ENCODE assay signal across 23 cellular contexts in genomic region chr5:103216697-103217096, GRCh38. TPM values are rescaled to one million over a fixed set of nuclear protein-coding genes. Genes with fewer than 3 reads are reported as not detected.
A peak's percentile ranks its signal among the peaks of the same experiment; 100 is the strongest.
DNase-seq lines count a peak whose midpoint lies in the region; ATAC-seq, FAIRE-seq and TF ChIP-seq lines count a peak whose summit lies in the region.
"Had no signal": no experiment of that assay in that cellular context is flagged by ENCODE, and none has a peak within 500 bp of the region (broad histone marks: within the 10 kb centered on the region; RNA-seq: fewer than 3 reads in every experiment).

No MANE protein-coding gene starts in this region.

- no peak overlapping the region for H3K4me3 ChIP-seq in ACC112 (ENCODE audit: low read depth, low read length)
- no peak overlapping the region for H3K4me3 ChIP-seq in kidney (ENCODE audit: low read length in 2 of 2)
- no peak overlapping the region for H3K4me3 ChIP-seq in hepatocyte
- H3K4me3 ChIP-seq: BLaER1 treated with 17β-estradiol and CSF1 and Interleukin-3, amounts not matched to agents 10 nM and 100 nM; GM23248 had no signal

- DNase-seq in NCI-H69 (lab: John Stamatoyannopoulos, UW) (peak; percentile 74), kidney (no peak), KBM-7 (no peak), hepatocyte (ENCODE audit: low spot score) (no peak)
- no peak for DNase-seq in activated T-cell treated with anti-CD3 and anti-CD28 coated beads, Interleukin-2, amount 50 U/mL, for 4 hours
- DNase-seq: ACHN; BE2C; CD4-positive, alpha-beta T cell; CD8-positive, alpha-beta memory T cell; DMS53; DND-41; GM23248; HFFc6 had no signal

- no peak for TF ChIP-seq RAD21 in Ishikawa (IDR thresholded peaks at IDR 0.05; ENCODE audit: low read depth)

- no peak overlapping the region for H3K9ac ChIP-seq in kidney (ENCODE audit: low read length in 2 of 2)
- H3K9ac ChIP-seq: BLaER1 treated with 17β-estradiol and CSF1 and Interleukin-3, amounts not matched to agents 10 nM and 100 nM; GM23248 had no signal

- no peak overlapping the region for H3K4me2 ChIP-seq in hepatocyte

- intact Hi-C loops in kidney (cut with DNase I): no loop called here

- 68% methylated on average over 2 of the region's 2 CpGs for WGBS in hepatocyte (ENCODE audit: low lambda C conversion rate, missing lambda C conversion rate)

- no peaks in the 10 kb centered on the region for H3K9me2 ChIP-seq in hepatocyte (replicated peaks; ENCODE audit: insufficient read depth)

- no peak overlapping the region for H3K4me3 Mint-ChIP-seq in activated T-cell treated with anti-CD3 and anti-CD28 coated beads, Interleukin-2, amount 50 U/mL, for 4 hours
- H3K4me3 Mint-ChIP-seq: CD14-positive monocyte; CD4-positive, alpha-beta T cell; CD8-positive, alpha-beta memory T cell; HFFc6 had no signal

- no peaks in the 10 kb centered on the region for H3K27me3 Mint-ChIP-seq in activated T-cell treated with anti-CD3 and anti-CD28 coated beads, Interleukin-2, amount 50 U/mL, for 4 hours (ENCODE audit: low read depth)
- H3K27me3 Mint-ChIP-seq: CD4-positive, alpha-beta T cell had no signal

- H3K36me3 ChIP-seq in ACC112 (ENCODE audit: insufficient read depth, low read length) (no peaks in the 10 kb centered on the region), kidney (ENCODE audit: control insufficient read depth in 1 of 2, insufficient read depth in 2 of 2, low read length in 2 of 2) (no peaks in the 10 kb centered on the region), hepatocyte (replicated peaks; ENCODE audit: insufficient read depth, low read depth) (no peaks in the 10 kb centered on the region)
- H3K36me3 ChIP-seq: BE2C had no signal

- no peak for ATAC-seq in activated T-cell treated with anti-CD3 and anti-CD28 coated beads, Interleukin-2, amount 50 U/mL, for 4 hours
- ATAC-seq in HG03196 (IDR thresholded peaks at IDR 0.05; ENCODE audit: unreplicated experiment): no peak

- no peaks in the 10 kb centered on the region for H4K20me1 ChIP-seq in hepatocyte (ENCODE audit: insufficient read depth, poor library complexity, severe bottlenecking)
- H4K20me1 ChIP-seq: BLaER1 treated with 17β-estradiol and CSF1 and Interleukin-3, amounts not matched to agents 10 nM and 100 nM had no signal

- H3K9me3 Mint-ChIP-seq in activated T-cell treated with anti-CD3 and anti-CD28 coated beads, Interleukin-2, amount 50 U/mL, for 4 hours: no peaks in the 10 kb centered on the region
- H3K9me3 Mint-ChIP-seq: CD4-positive, alpha-beta T cell; HFFc6 had no signal

- H3K4me1 ChIP-seq in ACC112 (ENCODE audit: control insufficient read depth, insufficient read depth, low read length, unreplicated experiment): peaks cover 24% of the 10 kb centered on the region
- peaks cover 0 to 4% of the 10 kb centered on the region in 2 donors for H3K4me1 ChIP-seq in kidney (ENCODE audit: control insufficient read depth in 1 of 2, insufficient read depth in 1 of 2, low read depth in 1 of 2, low read length in 2 of 2)
- no peaks in the 10 kb centered on the region for H3K4me1 ChIP-seq in hepatocyte (ENCODE audit: insufficient read depth)
- H3K4me1 ChIP-seq: BE2C had no signal

- H3K4me1 Mint-ChIP-seq in activated T-cell treated with anti-CD3 and anti-CD28 coated beads, Interleukin-2, amount 50 U/mL, for 4 hours (ENCODE audit: low read depth): peaks cover 8% of the 10 kb centered on the region

- TF ChIP-seq EP300 in Ishikawa (IDR thresholded peaks at IDR 0.05; ENCODE audit: borderline replicate concordance): peak; percentile 52; the same call in 1 of the 2 replicates

- H3K36me3 Mint-ChIP-seq in activated T-cell treated with anti-CD3 and anti-CD28 coated beads, Interleukin-2, amount 50 U/mL, for 4 hours (ENCODE audit: insufficient read depth): peaks cover 4% of the 10 kb centered on the region

- H3K27me3 ChIP-seq in ACC112 (ENCODE audit: insufficient read depth, low read length) (no peaks in the 10 kb centered on the region), hepatocyte (no peaks in the 10 kb centered on the region)
- H3K27me3 ChIP-seq: BE2C; BLaER1 treated with 17β-estradiol and CSF1 and Interleukin-3, amounts not matched to agents 10 nM and 100 nM had no signal

- TF ChIP-seq CTCF in kidney (IDR thresholded peaks at IDR 0.05; ENCODE audit: borderline replicate concordance, extremely low read depth, insufficient read depth): no peak
- TF ChIP-seq CTCF in hepatocyte (IDR thresholded peaks at IDR 0.05; ENCODE audit: poor library complexity): no peak

- H2AFZ ChIP-seq in ACC112 (ENCODE audit: low read length, unreplicated experiment) (no peak overlapping the region), hepatocyte (no peak overlapping the region)
- H2AFZ ChIP-seq: GM23248 had no signal

- H3K27ac ChIP-seq in ACC112 (ENCODE audit: low read depth, low read length) (peak overlapping the region; percentile 85; the same call in 1 of the 2 replicates), kidney (ENCODE audit: low read depth in 2 of 2, low read length in 2 of 2) (no peak overlapping the region), hepatocyte (no peak overlapping the region)
- H3K27ac ChIP-seq: 22Rv1, GM23248 had no signal

- FAIRE-seq in kidney (lab: Jason Lieb, UNC): peak; percentile 17
- FAIRE-seq: A204.1, GM12892, GM19239, H1 had no signal

- H3K9me3 ChIP-seq in kidney (ENCODE audit: control insufficient read depth in 1 of 2, low read length in 2 of 2): no peaks in the 10 kb centered on the region
- no peaks in the 10 kb centered on the region for H3K9me3 ChIP-seq in hepatocyte (ENCODE audit: low read depth)
- H3K9me3 ChIP-seq: BE2C had no signal

- in situ Hi-C loops in KBM-7 (cut with MboI; ENCODE audit: low pct_unique_long_range_greater_than_20kb, low sequenced_read_pairs): no loop called here

- no peaks in the 10 kb centered on the region for H3K79me2 ChIP-seq in ACC112 (ENCODE audit: control insufficient read depth, insufficient read depth, low read length, unreplicated experiment)
- no peaks in the 10 kb centered on the region for H3K79me2 ChIP-seq in hepatocyte

TF ChIP-seq in Ishikawa, 13 proteins besides CTCF, POLR2A, EP300 and RAD21:
- TF ChIP-seq FOXM1 (IDR thresholded peaks at IDR 0.05; ENCODE audit: borderline replicate concordance, low read depth) (peak; percentile 51; the same call in 1 of the 2 replicates), ZBTB7A (IDR thresholded peaks at IDR 0.05; ENCODE audit: low read depth) (no peak), TEAD4 (IDR thresholded peaks at IDR 0.05) (peak; percentile 65)

RNA-seq across cellular contexts. Expression of gene MACIR, which starts 41.9 kb away (rescaled TPM):
- 7.1 TPM for total RNA-seq in kidney
- 7.4 TPM for polyA plus RNA-seq in kidney (ENCODE audit: insufficient read depth, low read depth, low replicate concordance)
- 10 to 100 TPM in 1 of 3 donors, 1 to 10 TPM in 2; 8.2 to 10.4 (median 9.3) TPM for total RNA-seq in activated T-cell treated with anti-CD3 and anti-CD28 coated beads, Interleukin-2, amount 50 U/mL, for 4 hours
- 25.5 and 26.4 TPM in 2 replicates for total RNA-seq in hepatocyte
- 16.0 and 16.5 TPM in 2 replicates for polyA plus RNA-seq in hepatocyte
